Comparison of ENCODE assay signal across 8 cellular contexts in genomic region chr3:51995346-51996156, GRCh38. TPM values are rescaled to one million over a fixed set of nuclear protein-coding genes. Genes with fewer than 3 reads are reported as not detected.
A peak's percentile ranks its signal among the peaks of the same experiment; 100 is the strongest.
DNase-seq lines count a peak whose midpoint lies in the region; ATAC-seq lines count a peak whose summit lies in the region.

RPL29 (minus strand) TSS chr3:51995895; CDS start chr3:51995461, 434 bp downstream.

- H3K9me3 ChIP-seq in CD8-positive, alpha-beta memory T cell (ENCODE audit: low read length): no peaks in the 10 kb centered on the region

- H3K27me3 Mint-ChIP-seq in CD8-positive, alpha-beta memory T cell: peaks cover 0 to 1% of the 10 kb centered on the region in 2 donors

- peaks cover 17% of the 10 kb centered on the region for H3K4me1 ChIP-seq in CD8-positive, alpha-beta memory T cell (ENCODE audit: insufficient read depth, low read length)

- H3K27ac Mint-ChIP-seq in CD8-positive, alpha-beta memory T cell: peak within 1 kb of the TSS; percentile 91 to 100 (median 100)

- H3K36me3 ChIP-seq in CD8-positive, alpha-beta memory T cell (ENCODE audit: insufficient read depth, low read length): peaks cover 22% of the 10 kb centered on the region

- POLR2A ChIA-PET in CD8-positive, alpha-beta memory T cell (lab: Charles Lee): interaction anchor here (0.6 to 1.7 kb wide), 9 partner anchors 9 to 1492 kb away, joined by 3 to 12 read pairs (median 5); partner anchors contain the start of genes ABHD14B, ACY1, CACNA2D2 and DUSP7

- peak within 1 kb of the TSS; percentile 94 to 100 (median 100) for H3K4me3 Mint-ChIP-seq in CD8-positive, alpha-beta memory T cell

- peak; percentile 89 for ATAC-seq in GM19463 (IDR thresholded peaks at IDR 0.05; ENCODE audit: unreplicated experiment)

- peaks cover 3 to 45% (median 5%) of the 10 kb centered on the region in 3 donors for H3K36me3 Mint-ChIP-seq in CD8-positive, alpha-beta memory T cell

- DNase-seq in CD8-positive, alpha-beta memory T cell: peak; percentile 84 to 91 (median 90)
- DNase-seq in HS-27A (ENCODE audit: low read depth) (peak; percentile 86), medulla oblongata (ENCODE audit: extremely low spot score) (peak; percentile 95)
- peak; percentile 65 for DNase-seq in NK-92 treated with Interleukin-12 subunit alpha and Interleukin-12 subunit beta, amount 100 ng/mL, for 24 hours (lab: John Stamatoyannopoulos, UW)
- DNase-seq in activated CD8-positive, alpha-beta memory T cell treated with anti-CD3 and anti-CD28 coated beads for 1 hour (ENCODE audit: extremely low read depth in 1 of 2, low read depth in 1 of 2): peak; percentile 75 to 79
- DNase-seq in effector CD8-positive, alpha-beta T cell (lab: John Stamatoyannopoulos, UW): peak; percentile 85
- peak; percentile 86 to 87 (median 87) for DNase-seq in stimulated activated CD4-positive, alpha-beta T cell treated with anti-CD3 and anti-CD28 coated beads, TNF-alpha, amount 100 ng/mL, for 48 hours (ENCODE audit: low read depth in 3 of 3)

- peak within 1 kb of the TSS; percentile 97 for H3K4me3 ChIP-seq in CD8-positive, alpha-beta memory T cell (ENCODE audit: low read length)

- H3K27ac ChIP-seq in CD8-positive, alpha-beta memory T cell (ENCODE audit: low read depth, low read length): peak within 1 kb of the TSS; percentile 91

- H3K4me1 Mint-ChIP-seq in CD8-positive, alpha-beta memory T cell: peaks cover 30 to 49% (median 46%) of the 10 kb centered on the region in 3 donors

- H3K9me3 Mint-ChIP-seq in CD8-positive, alpha-beta memory T cell: no peaks in the 10 kb centered on the region

- CTCF ChIA-PET in CD8-positive, alpha-beta memory T cell (lab: Charles Lee): interaction anchor here (0.6 to 2.4 kb wide), 12 partner anchors 13 to 344 kb away, joined by 3 to 20 read pairs (median 4); partner anchors contain the start of genes ABHD14B, ACY1, PARP3 and RRP9

- no peaks in the 10 kb centered on the region for H3K27me3 ChIP-seq in CD8-positive, alpha-beta memory T cell (ENCODE audit: insufficient read depth, low read length, poor library complexity, severe bottlenecking)

RNA-seq across cellular contexts. Expression of gene RPL29, which starts in this region (rescaled TPM):
- total RNA-seq in CD8-positive, alpha-beta memory T cell: 1,000 to 10,000 TPM; 1,367 to 1,382 TPM
- 1,261 TPM for polyA plus RNA-seq in CD8-positive, alpha-beta memory T cell

Comparison
In these comparisons a context has a peak if more than half of its experiments do, and no peak if none do; other contexts are left out.
1. Peak in every context shown above with its lines: DNase-seq, ATAC-seq, H3K4me3 ChIP-seq and H3K27ac ChIP-seq.